1 cellular context compared by ENCODE assay signal in the genomic region with DNA sequence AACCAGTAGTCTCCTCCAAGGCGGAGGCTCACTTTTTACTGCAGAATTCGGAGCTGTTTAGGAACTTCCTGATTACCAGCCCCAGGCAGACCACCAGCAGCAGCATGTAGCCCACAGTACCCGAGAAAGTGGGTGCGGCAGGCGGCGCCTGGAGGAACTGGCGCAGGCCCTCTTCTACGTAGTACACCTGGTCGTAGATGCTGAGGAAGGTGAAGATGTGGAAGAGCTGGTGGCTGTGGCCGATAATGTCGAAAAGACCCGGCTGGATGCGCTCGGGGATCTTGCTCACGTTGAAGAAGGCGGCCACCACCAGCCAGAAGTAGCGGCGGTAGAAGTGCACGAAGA.
TF ChIP-seq lines count a peak whose summit lies in the region.

No MANE protein-coding gene starts in this region.

TF ChIP-seq in HepG2, 621 proteins besides CTCF, POLR2A, EP300 and RAD21:
- no peak for TF ChIP-seq ZFP82 (CRISPR knock-in tag; IDR thresholded peaks at IDR 0.05; ENCODE audit: borderline replicate concordance)
- TF ChIP-seq ZFP41 (CRISPR knock-in tag; IDR thresholded peaks at IDR 0.05; ENCODE audit: borderline replicate concordance): 0 out of 2 replicates have a peak, but pooled peaks have one; percentile 1
- TF ChIP-seq RARG (CRISPR knock-in tag; IDR thresholded peaks at IDR 0.05; ENCODE audit: low read depth): 0 out of 2 replicates have a peak, but pooled peaks have one; percentile 30
- no peak for TF ChIP-seq TOE1 (CRISPR knock-in tag; IDR thresholded peaks at IDR 0.05)
- TF ChIP-seq FLYWCH1 (CRISPR knock-in tag; IDR thresholded peaks at IDR 0.05): 0 out of 2 replicates have a peak, but pooled peaks have one; percentile 29
- TF ChIP-seq ZNF839 (CRISPR knock-in tag; IDR thresholded peaks at IDR 0.05; ENCODE audit: borderline replicate concordance): 0 out of 2 replicates have a peak, but pooled peaks have one; percentile 1
- no peak for TF ChIP-seq XRCC5 (optimal IDR thresholded peaks at IDR 0.05; ENCODE audit: low read length)
- no peak for TF ChIP-seq ZNF614 (CRISPR knock-in tag; IDR thresholded peaks at IDR 0.05; ENCODE audit: borderline replicate concordance)
- TF ChIP-seq, protein P1, sequence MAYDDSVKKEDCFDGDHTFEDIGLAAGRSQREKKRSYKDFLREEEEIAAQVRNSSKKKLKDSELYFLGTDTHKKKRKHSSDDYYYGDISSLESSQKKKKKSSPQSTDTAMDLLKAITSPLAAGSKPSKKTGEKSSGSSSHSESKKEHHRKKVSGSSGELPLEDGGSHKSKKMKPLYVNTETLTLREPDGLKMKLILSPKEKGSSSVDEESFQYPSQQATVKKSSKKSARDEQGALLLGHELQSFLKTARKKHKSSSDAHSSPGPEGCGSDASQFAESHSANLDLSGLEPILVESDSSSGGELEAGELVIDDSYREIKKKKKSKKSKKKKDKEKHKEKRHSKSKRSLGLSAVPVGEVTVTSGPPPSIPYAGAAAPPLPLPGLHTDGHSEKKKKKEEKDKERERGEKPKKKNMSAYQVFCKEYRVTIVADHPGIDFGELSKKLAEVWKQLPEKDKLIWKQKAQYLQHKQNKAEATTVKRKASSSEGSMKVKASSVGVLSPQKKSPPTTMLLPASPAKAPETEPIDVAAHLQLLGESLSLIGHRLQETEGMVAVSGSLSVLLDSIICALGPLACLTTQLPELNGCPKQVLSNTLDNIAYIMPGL (CRISPR knock-in tag; IDR thresholded peaks at IDR 0.05; ENCODE audit: borderline replicate concordance in 1 of 2, low read depth in 1 of 2): peak in 1 of 2 experiments; percentile 52; a peak in 2 of 4 replicates
- TF ChIP-seq, protein P2, sequence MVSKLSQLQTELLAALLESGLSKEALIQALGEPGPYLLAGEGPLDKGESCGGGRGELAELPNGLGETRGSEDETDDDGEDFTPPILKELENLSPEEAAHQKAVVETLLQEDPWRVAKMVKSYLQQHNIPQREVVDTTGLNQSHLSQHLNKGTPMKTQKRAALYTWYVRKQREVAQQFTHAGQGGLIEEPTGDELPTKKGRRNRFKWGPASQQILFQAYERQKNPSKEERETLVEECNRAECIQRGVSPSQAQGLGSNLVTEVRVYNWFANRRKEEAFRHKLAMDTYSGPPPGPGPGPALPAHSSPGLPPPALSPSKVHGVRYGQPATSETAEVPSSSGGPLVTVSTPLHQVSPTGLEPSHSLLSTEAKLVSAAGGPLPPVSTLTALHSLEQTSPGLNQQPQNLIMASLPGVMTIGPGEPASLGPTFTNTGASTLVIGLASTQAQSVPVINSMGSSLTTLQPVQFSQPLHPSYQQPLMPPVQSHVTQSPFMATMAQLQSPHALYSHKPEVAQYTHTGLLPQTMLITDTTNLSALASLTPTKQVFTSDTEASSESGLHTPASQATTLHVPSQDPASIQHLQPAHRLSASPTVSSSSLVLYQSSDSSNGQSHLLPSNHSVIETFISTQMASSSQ (IDR thresholded peaks at IDR 0.05; ENCODE audit: low read depth): no peak
- TF ChIP-seq, protein P2 (CRISPR knock-in tag; IDR thresholded peaks at IDR 0.05; ENCODE audit: borderline replicate concordance): 0 out of 2 replicates have a peak, but pooled peaks have one; percentile 13
- TF ChIP-seq, protein P3, sequence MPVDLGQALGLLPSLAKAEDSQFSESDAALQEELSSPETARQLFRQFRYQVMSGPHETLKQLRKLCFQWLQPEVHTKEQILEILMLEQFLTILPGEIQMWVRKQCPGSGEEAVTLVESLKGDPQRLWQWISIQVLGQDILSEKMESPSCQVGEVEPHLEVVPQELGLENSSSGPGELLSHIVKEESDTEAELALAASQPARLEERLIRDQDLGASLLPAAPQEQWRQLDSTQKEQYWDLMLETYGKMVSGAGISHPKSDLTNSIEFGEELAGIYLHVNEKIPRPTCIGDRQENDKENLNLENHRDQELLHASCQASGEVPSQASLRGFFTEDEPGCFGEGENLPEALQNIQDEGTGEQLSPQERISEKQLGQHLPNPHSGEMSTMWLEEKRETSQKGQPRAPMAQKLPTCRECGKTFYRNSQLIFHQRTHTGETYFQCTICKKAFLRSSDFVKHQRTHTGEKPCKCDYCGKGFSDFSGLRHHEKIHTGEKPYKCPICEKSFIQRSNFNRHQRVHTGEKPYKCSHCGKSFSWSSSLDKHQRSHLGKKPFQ (CRISPR knock-in tag; IDR thresholded peaks at IDR 0.05; ENCODE audit: insufficient replicate concordance): peak; percentile 17
- peak; percentile 17; the same call in 1 of the 2 replicates for TF ChIP-seq ZNF775 (CRISPR knock-in tag; IDR thresholded peaks at IDR 0.05; ENCODE audit: borderline replicate concordance)
- TF ChIP-seq POLR2AphosphoS5 (IDR thresholded peaks at IDR 0.05; ENCODE audit: low read depth, low read length): no peak
- TF ChIP-seq ZNF724P (CRISPR knock-in tag; IDR thresholded peaks at IDR 0.05; ENCODE audit: borderline replicate concordance): 0 out of 2 replicates have a peak, but pooled peaks have one; percentile 8
- 0 out of 2 replicates have a peak, but pooled peaks have one; percentile 23 for TF ChIP-seq ZBTB3 (CRISPR knock-in tag; IDR thresholded peaks at IDR 0.05; ENCODE audit: borderline replicate concordance, low read depth)
- TF ChIP-seq NFATC3 (CRISPR knock-in tag; IDR thresholded peaks at IDR 0.05): no peak
- TF ChIP-seq ZNF570 (CRISPR knock-in tag; IDR thresholded peaks at IDR 0.05; ENCODE audit: borderline replicate concordance): 0 out of 2 replicates have a peak, but pooled peaks have one; percentile 58
- TF ChIP-seq ZNF230 (CRISPR knock-in tag; IDR thresholded peaks at IDR 0.05): peak; percentile 52; the same call in 1 of the 2 replicates
- TF ChIP-seq, protein P4, sequence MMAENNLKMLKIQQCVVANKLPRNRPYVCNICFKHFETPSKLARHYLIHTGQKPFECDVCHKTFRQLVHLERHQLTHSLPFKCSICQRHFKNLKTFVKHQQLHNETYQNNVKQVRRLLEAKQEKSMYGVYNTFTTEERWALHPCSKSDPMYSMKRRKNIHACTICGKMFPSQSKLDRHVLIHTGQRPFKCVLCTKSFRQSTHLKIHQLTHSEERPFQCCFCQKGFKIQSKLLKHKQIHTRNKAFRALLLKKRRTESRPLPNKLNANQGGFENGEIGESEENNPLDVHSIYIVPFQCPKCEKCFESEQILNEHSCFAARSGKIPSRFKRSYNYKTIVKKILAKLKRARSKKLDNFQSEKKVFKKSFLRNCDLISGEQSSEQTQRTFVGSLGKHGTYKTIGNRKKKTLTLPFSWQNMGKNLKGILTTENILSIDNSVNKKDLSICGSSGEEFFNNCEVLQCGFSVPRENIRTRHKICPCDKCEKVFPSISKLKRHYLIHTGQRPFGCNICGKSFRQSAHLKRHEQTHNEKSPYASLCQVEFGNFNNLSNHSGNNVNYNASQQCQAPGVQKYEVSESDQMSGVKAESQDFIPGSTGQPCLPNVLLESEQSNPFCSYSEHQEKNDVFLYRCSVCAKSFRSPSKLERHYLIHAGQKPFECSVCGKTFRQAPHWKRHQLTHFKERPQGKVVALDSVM (CRISPR knock-in tag; IDR thresholded peaks at IDR 0.05): no peak
- TF ChIP-seq MTA1 (CRISPR knock-in tag; IDR thresholded peaks at IDR 0.05; ENCODE audit: borderline replicate concordance): 0 out of 2 replicates have a peak, but pooled peaks have one; percentile 4
